16 cellular contexts compared by ENCODE assay signal in genomic region chr1:115092214-115092613, GRCh38.
"Had no signal": no experiment of that assay in that cellular context is flagged by ENCODE, and none has a peak within 500 bp of the region (broad histone marks: within the 10 kb centered on the region; RNA-seq: fewer than 3 reads in every experiment).

No MANE protein-coding gene starts in this region.

- H3K9me3 Mint-ChIP-seq: type B pancreatic cell had no signal

- DNase-seq: effector CD8-positive, alpha-beta T cell; foreskin melanocyte; head of caudate nucleus; kidney glomerular epithelial cell; mammary epithelial cell; naive thymus-derived CD8-positive, alpha-beta T cell; posterior cingulate gyrus; sigmoid colon; stimulated activated CD4-positive, alpha-beta T cell treated with anti-CD3 and anti-CD28 coated beads, Interleukin-12 subunit alpha, Interleukin-12 subunit beta, amount 100 ng/mL, for 4 hours; stimulated activated naive CD4-positive, alpha-beta T cell treated with Interleukin-2 at 50 U/mL for 16 hours had no signal

- H3K27ac Mint-ChIP-seq: naive thymus-derived CD8-positive, alpha-beta T cell; type B pancreatic cell had no signal

- H3K4me3 Mint-ChIP-seq: naive thymus-derived CD8-positive, alpha-beta T cell; type B pancreatic cell had no signal

- H3K27me3 Mint-ChIP-seq: naive thymus-derived CD8-positive, alpha-beta T cell had no signal

- H3K36me3 Mint-ChIP-seq: naive thymus-derived CD8-positive, alpha-beta T cell; type B pancreatic cell had no signal

- H3K9me3 ChIP-seq: right atrium auricular region, sigmoid colon had no signal

- H3K36me3 ChIP-seq: right atrium auricular region, sigmoid colon had no signal

- H3K27ac ChIP-seq: hepatocyte, right atrium auricular region, skin epidermis had no signal

- ATAC-seq: left lobe of liver; naive thymus-derived CD8-positive, alpha-beta T cell had no signal

- H3K27me3 ChIP-seq: hepatocyte, right atrium auricular region, sigmoid colon had no signal

- H3K4me3 ChIP-seq: coronary artery, hepatocyte, right atrium auricular region, sigmoid colon, skin epidermis had no signal
